Comparison of ENCODE assay signal across 7 cellular contexts in genomic region chr9:96567203-96567700, GRCh38. TPM values are rescaled to one million over a fixed set of nuclear protein-coding genes. Genes with fewer than 3 reads are reported as not detected.
DNase-seq lines count a peak whose midpoint lies in the region; ATAC-seq and TF ChIP-seq lines count a peak whose summit lies in the region.

No MANE protein-coding gene starts in this region.

- intact Hi-C loops in uterus (cut with DNase I; ENCODE audit: low total_unique reads): no loop called here

- H2BK120ac ChIP-seq in mesendoderm (ENCODE audit: low read depth, low read length): no peak overlapping the region

- no peak overlapping the region for H3K23ac ChIP-seq in mesendoderm (ENCODE audit: low read length)

- peak overlapping the region; percentile 75 for H3K4me3 ChIP-seq in coronary artery
- H3K4me3 ChIP-seq in mesendoderm (ENCODE audit: low read length): peak overlapping the region; percentile 53
- H3K4me3 ChIP-seq in uterus: peak overlapping the region; percentile 59 to 84

- TF ChIP-seq POLR2A in uterus (IDR thresholded peaks at IDR 0.05): no peak

- H3K9ac ChIP-seq in mesendoderm (ENCODE audit: low read length): peak overlapping the region; percentile 72

- H3K27me3 ChIP-seq in mesendoderm (ENCODE audit: insufficient read depth, low read length, poor library complexity) (no peaks in the 10 kb centered on the region), uterus (no peaks in the 10 kb centered on the region)

- H3K79me2 ChIP-seq in mesendoderm (ENCODE audit: control insufficient read depth, insufficient read depth, low read length): peaks cover 12% of the 10 kb centered on the region

- H2AK5ac ChIP-seq in mesendoderm (ENCODE audit: low read length): no peak overlapping the region

- no peak overlapping the region for H4K5ac ChIP-seq in mesendoderm (ENCODE audit: low read length)

- H3K18ac ChIP-seq in mesendoderm (ENCODE audit: low read length): peak overlapping the region; percentile 69

- no peak overlapping the region for H3K4ac ChIP-seq in mesendoderm (ENCODE audit: low read depth, low read length)

- H3K36me3 ChIP-seq in mesendoderm (ENCODE audit: control insufficient read depth, insufficient read depth, low read length) (no peaks in the 10 kb centered on the region), uterus (no peaks in the 10 kb centered on the region)

- H3K9me3 ChIP-seq in uterus: no peaks in the 10 kb centered on the region

- H2BK15ac ChIP-seq in mesendoderm (replicated peaks; ENCODE audit: low read depth): no peak overlapping the region

- no peak for TF ChIP-seq CTCF in coronary artery (IDR thresholded peaks at IDR 0.05)
- no peak for TF ChIP-seq CTCF in uterus (IDR thresholded peaks at IDR 0.05)

- peak overlapping the region; percentile 57 for H3K4me2 ChIP-seq in mesendoderm (ENCODE audit: low read length)

- peak; percentile 26 for DNase-seq in HCEC 1CT
- DNase-seq in NCI-H345 (lab: John Stamatoyannopoulos, UW): peak; percentile 19
- DNase-seq in coronary artery (ENCODE audit: low spot score): no peak
- no peak for DNase-seq in mesendoderm
- DNase-seq in uterus: no peak
- no peak for DNase-seq in DMS53 treated with DMSO at 0.1 percent for 48 hours (lab: John Stamatoyannopoulos, UW; ENCODE audit: unreplicated experiment)

- no peak overlapping the region for H2BK5ac ChIP-seq in mesendoderm (ENCODE audit: low read length)

- no peak overlapping the region for H4K8ac ChIP-seq in mesendoderm (ENCODE audit: low read depth, low read length)

- H3K27ac ChIP-seq in coronary artery: peak overlapping the region; percentile 92
- peak overlapping the region; percentile 63 for H3K27ac ChIP-seq in mesendoderm (ENCODE audit: low read depth, low read length)
- peak overlapping the region; percentile 83 to 88 for H3K27ac ChIP-seq in uterus

- peaks cover 12% of the 10 kb centered on the region for H3K79me1 ChIP-seq in mesendoderm (ENCODE audit: low read length)

- peak overlapping the region; percentile 92 for H3K56ac ChIP-seq in mesendoderm (ENCODE audit: low read length)

- WGBS in mesendoderm (ENCODE audit: extremely low coverage, insufficient coverage, low lambda C conversion rate): no CpG with 5 or more reads among the region's 20 CpGs

- H3K4me1 ChIP-seq in mesendoderm (ENCODE audit: control insufficient read depth, low read depth, low read length) (peaks cover 5% of the 10 kb centered on the region), uterus (peaks cover 0 to 5% of the 10 kb centered on the region in 2 donors)

- ATAC-seq in GM18511 (IDR thresholded peaks at IDR 0.05; ENCODE audit: unreplicated experiment): peak; percentile 55

RNA-seq across cellular contexts. Expression of gene CDC14B, which starts 52.4 kb away (rescaled TPM):
- polyA plus RNA-seq in mesendoderm (2013, experiment 1 of 2): 26.9 TPM
- polyA plus RNA-seq in mesendoderm (2013, experiment 2 of 2): 26.3 TPM
- total RNA-seq in uterus: 10 to 100 TPM in 3 of 4 donors, 1 to 10 TPM in 1; 9.7 to 40.5 (median 20.6) TPM

Comparison
In these comparisons a context has a peak if more than half of its experiments do, and no peak if none do; other contexts are left out.
1. DNase-seq: peak in HCEC 1CT (single experiment) and NCI-H345 (single experiment); none in coronary artery (single experiment), mesendoderm (single experiment), uterus (0 of 2) and DMS53 treated with DMSO at 0.1 percent for 48 hours (single experiment).
2. Peak in every context shown above with its lines, with median percentiles within 50 percentile points of each other: H3K27ac ChIP-seq and H3K4me3 ChIP-seq.